ENCODE assay signal across 1 cellular context in genomic region chr10:36765777-36766176, GRCh38.
TF ChIP-seq lines count a peak whose summit lies in the region.

No MANE protein-coding gene starts in this region.

TF ChIP-seq in SK-N-SH, 30 proteins besides CTCF, POLR2A, EP300 and RAD21 (continued from another document):
- TF ChIP-seq USF2 (IDR thresholded peaks at IDR 0.05; ENCODE audit: borderline replicate concordance, low read depth, low read length), result no peak
- TF ChIP-seq EZH2phosphoT487 (IDR thresholded peaks at IDR 0.05; ENCODE audit: borderline replicate concordance, low read depth), result no peak
- no peak for TF ChIP-seq SIN3A (IDR thresholded peaks at IDR 0.05; ENCODE audit: borderline replicate concordance, low read depth, low read length)
- TF ChIP-seq USF1 (IDR thresholded peaks at IDR 0.05; ENCODE audit: borderline replicate concordance, low read depth), result no peak
- no peak for TF ChIP-seq YY1 (IDR thresholded peaks at IDR 0.05; ENCODE audit: low read depth)
- no peak for TF ChIP-seq FOXM1 (IDR thresholded peaks at IDR 0.05; ENCODE audit: low read depth)
- TF ChIP-seq NFIC (IDR thresholded peaks at IDR 0.05; ENCODE audit: borderline replicate concordance), result no peak
- TF ChIP-seq GABPA (IDR thresholded peaks at IDR 0.05; ENCODE audit: low read depth), result no peak
- no peak for TF ChIP-seq POLR2AphosphoS5 (IDR thresholded peaks at IDR 0.05; ENCODE audit: low read depth, low read length)
- no peak for TF ChIP-seq ELF1 (IDR thresholded peaks at IDR 0.05)
- no peak for TF ChIP-seq FOSL2 (IDR thresholded peaks at IDR 0.05; ENCODE audit: borderline replicate concordance, low read depth)
TF ChIP-seq in SK-N-SH: peak in this region for 0.
